1 cellular context compared by ENCODE assay signal in the genomic region with DNA sequence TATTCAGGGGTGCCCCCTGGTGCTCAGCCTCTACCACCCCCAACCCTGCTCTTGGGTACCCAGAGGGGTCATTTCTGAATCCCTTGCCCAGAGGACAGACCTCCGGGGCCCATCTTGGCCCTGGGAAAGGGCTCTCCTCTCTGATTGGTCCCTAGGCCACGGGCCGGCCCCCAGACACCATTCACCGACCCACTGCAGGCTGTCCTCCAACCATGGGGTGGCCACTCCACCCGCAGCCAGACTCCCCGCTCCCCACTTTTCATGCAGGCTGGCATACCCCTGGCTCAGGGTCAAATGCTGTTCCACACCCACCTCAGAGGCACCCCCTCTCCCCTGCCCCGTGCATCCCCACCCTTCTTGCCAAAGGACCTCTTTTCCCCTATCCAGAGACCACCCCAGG.
TF ChIP-seq lines count a peak whose summit lies in the region.

No MANE protein-coding gene starts in this region.

TF ChIP-seq in HCT116, 20 proteins besides CTCF, POLR2A, EP300 and RAD21:
- TF ChIP-seq POLR2AphosphoS5 (IDR thresholded peaks at IDR 0.05; ENCODE audit: low read depth, low read length) (no peak), ZNF274 (IDR thresholded peaks at IDR 0.05; ENCODE audit: low read depth, low read length) (no peak), ELF1 (IDR thresholded peaks at IDR 0.05; ENCODE audit: borderline replicate concordance, low read depth) (no peak), SP1 (IDR thresholded peaks at IDR 0.05; ENCODE audit: low read depth) (no peak), SIN3A (IDR thresholded peaks at IDR 0.05; ENCODE audit: low read depth) (no peak)
- TF ChIP-seq, protein P1, sequence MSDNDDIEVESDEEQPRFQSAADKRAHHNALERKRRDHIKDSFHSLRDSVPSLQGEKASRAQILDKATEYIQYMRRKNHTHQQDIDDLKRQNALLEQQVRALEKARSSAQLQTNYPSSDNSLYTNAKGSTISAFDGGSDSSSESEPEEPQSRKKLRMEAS (IDR thresholded peaks at IDR 0.05) = no peak
- TF ChIP-seq, protein P2, sequence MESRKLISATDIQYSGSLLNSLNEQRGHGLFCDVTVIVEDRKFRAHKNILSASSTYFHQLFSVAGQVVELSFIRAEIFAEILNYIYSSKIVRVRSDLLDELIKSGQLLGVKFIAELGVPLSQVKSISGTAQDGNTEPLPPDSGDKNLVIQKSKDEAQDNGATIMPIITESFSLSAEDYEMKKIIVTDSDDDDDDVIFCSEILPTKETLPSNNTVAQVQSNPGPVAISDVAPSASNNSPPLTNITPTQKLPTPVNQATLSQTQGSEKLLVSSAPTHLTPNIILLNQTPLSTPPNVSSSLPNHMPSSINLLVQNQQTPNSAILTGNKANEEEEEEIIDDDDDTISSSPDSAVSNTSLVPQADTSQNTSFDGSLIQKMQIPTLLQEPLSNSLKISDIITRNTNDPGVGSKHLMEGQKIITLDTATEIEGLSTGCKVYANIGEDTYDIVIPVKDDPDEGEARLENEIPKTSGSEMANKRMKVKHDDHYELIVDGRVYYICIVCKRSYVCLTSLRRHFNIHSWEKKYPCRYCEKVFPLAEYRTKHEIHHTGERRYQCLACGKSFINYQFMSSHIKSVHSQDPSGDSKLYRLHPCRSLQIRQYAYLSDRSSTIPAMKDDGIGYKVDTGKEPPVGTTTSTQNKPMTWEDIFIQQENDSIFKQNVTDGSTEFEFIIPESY (IDR thresholded peaks at IDR 0.05; ENCODE audit: extremely low read depth, insufficient replicate concordance, low read length) = no peak
